Comparison of ENCODE assay signal across 1 cellular context in genomic region chr2:181371195-181371594, GRCh38.
TF ChIP-seq lines count a peak whose summit lies in the region.

No MANE protein-coding gene starts in this region.

TF ChIP-seq in WTC11, 78 proteins besides CTCF, POLR2A, EP300 and RAD21 (continued from another document):
- TF ChIP-seq, protein P1, sequence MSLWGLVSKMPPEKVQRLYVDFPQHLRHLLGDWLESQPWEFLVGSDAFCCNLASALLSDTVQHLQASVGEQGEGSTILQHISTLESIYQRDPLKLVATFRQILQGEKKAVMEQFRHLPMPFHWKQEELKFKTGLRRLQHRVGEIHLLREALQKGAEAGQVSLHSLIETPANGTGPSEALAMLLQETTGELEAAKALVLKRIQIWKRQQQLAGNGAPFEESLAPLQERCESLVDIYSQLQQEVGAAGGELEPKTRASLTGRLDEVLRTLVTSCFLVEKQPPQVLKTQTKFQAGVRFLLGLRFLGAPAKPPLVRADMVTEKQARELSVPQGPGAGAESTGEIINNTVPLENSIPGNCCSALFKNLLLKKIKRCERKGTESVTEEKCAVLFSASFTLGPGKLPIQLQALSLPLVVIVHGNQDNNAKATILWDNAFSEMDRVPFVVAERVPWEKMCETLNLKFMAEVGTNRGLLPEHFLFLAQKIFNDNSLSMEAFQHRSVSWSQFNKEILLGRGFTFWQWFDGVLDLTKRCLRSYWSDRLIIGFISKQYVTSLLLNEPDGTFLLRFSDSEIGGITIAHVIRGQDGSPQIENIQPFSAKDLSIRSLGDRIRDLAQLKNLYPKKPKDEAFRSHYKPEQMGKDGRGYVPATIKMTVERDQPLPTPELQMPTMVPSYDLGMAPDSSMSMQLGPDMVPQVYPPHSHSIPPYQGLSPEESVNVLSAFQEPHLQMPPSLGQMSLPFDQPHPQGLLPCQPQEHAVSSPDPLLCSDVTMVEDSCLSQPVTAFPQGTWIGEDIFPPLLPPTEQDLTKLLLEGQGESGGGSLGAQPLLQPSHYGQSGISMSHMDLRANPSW (CRISPR knock-in tag; conservative IDR thresholded peaks at IDR 0.05; ENCODE audit: low read depth), result no peak
- TF ChIP-seq IRF2 (CRISPR knock-in tag; IDR thresholded peaks at IDR 0.05; ENCODE audit: borderline replicate concordance, low read depth), result no peak
- TF ChIP-seq GABPB1 (CRISPR knock-in tag; IDR thresholded peaks at IDR 0.05), result no peak
- TF ChIP-seq, protein P2, sequence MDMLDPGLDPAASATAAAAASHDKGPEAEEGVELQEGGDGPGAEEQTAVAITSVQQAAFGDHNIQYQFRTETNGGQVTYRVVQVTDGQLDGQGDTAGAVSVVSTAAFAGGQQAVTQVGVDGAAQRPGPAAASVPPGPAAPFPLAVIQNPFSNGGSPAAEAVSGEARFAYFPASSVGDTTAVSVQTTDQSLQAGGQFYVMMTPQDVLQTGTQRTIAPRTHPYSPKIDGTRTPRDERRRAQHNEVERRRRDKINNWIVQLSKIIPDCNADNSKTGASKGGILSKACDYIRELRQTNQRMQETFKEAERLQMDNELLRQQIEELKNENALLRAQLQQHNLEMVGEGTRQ (CRISPR knock-in tag; IDR thresholded peaks at IDR 0.05), result no peak
- TF ChIP-seq GRHL2 (CRISPR knock-in tag; IDR thresholded peaks at IDR 0.05; ENCODE audit: insufficient replicate concordance, severe bottlenecking), result no peak
- no peak for TF ChIP-seq ELF4 (CRISPR knock-in tag; IDR thresholded peaks at IDR 0.05; ENCODE audit: low read depth)
- TF ChIP-seq MXD4 (CRISPR knock-in tag; IDR thresholded peaks at IDR 0.05; ENCODE audit: borderline replicate concordance), result no peak
- no peak for TF ChIP-seq SOX15 (CRISPR knock-in tag; IDR thresholded peaks at IDR 0.05)
- TF ChIP-seq CREB1 (CRISPR knock-in tag; IDR thresholded peaks at IDR 0.05), result no peak
- no peak for TF ChIP-seq FOXJ3 (CRISPR knock-in tag; IDR thresholded peaks at IDR 0.05; ENCODE audit: borderline replicate concordance)
- no peak for TF ChIP-seq ZNF219 (CRISPR knock-in tag; IDR thresholded peaks at IDR 0.05; ENCODE audit: borderline replicate concordance)
- TF ChIP-seq, protein P3, sequence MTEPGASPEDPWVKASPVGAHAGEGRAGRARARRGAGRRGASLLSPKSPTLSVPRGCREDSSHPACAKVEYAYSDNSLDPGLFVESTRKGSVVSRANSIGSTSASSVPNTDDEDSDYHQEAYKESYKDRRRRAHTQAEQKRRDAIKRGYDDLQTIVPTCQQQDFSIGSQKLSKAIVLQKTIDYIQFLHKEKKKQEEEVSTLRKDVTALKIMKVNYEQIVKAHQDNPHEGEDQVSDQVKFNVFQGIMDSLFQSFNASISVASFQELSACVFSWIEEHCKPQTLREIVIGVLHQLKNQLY (CRISPR knock-in tag; IDR thresholded peaks at IDR 0.05), result no peak
- TF ChIP-seq, protein P4, sequence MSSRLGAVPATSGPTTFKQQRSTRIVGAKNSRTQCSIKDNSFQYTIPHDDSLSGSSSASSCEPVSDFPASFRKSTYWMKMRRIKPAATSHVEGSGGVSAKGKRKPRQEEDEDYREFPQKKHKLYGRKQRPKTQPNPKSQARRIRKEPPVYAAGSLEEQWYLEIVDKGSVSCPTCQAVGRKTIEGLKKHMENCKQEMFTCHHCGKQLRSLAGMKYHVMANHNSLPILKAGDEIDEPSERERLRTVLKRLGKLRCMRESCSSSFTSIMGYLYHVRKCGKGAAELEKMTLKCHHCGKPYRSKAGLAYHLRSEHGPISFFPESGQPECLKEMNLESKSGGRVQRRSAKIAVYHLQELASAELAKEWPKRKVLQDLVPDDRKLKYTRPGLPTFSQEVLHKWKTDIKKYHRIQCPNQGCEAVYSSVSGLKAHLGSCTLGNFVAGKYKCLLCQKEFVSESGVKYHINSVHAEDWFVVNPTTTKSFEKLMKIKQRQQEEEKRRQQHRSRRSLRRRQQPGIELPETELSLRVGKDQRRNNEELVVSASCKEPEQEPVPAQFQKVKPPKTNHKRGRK (CRISPR knock-in tag; IDR thresholded peaks at IDR 0.05; ENCODE audit: borderline replicate concordance), result no peak
- no peak for TF ChIP-seq EMX1 (CRISPR knock-in tag; IDR thresholded peaks at IDR 0.05)
TF ChIP-seq in WTC11: peak in this region for 0.
